Comparison of ENCODE assay signal across 28 cellular contexts in the genomic region with DNA sequence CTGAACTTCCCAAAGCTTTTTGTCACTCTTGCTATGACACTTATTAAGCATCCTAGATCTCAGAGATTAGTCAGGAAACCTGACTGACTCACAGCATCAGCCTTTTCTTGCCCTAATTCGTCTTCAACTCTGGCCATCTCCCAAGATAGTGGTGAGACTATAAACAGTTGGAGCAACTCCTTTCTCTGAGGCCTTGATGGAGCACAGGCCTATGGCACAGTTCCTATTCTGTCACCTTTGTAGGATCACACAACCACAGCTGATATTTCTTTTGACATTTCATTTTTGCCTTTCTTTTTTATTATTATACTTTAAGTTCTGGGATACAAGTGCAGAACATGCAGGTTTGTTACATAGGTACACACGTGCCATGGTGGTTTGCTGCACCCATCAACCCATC.
"Had no signal": no experiment of that assay in that cellular context is flagged by ENCODE, and none has a peak within 500 bp of the region (broad histone marks: within the 10 kb centered on the region; RNA-seq: fewer than 3 reads in every experiment).

No MANE protein-coding gene starts in this region.

- H3K27ac ChIP-seq: colonic mucosa, epithelial cell of prostate, esophagus squamous epithelium, foreskin keratinocyte, gastroesophageal sphincter, heart left ventricle, hepatocyte, left lung, lower lobe of right lung had no signal

- H3K36me3 Mint-ChIP-seq: immature natural killer cell; naive thymus-derived CD4-positive, alpha-beta T cell had no signal

- DNase-seq: colonic mucosa; cortex of kidney; effector CD8-positive, alpha-beta T cell; effector memory CD8-positive, alpha-beta T cell; endodermal cell; erythroblast; esophagus squamous epithelium; foreskin keratinocyte; heart left ventricle; hypothalamus; immature natural killer cell; islet precursor cell; kidney; kidney glomerular epithelial cell; left cardiac atrium; left lung; left ventricle myocardium superior; lower lobe of right lung; mesenchymal stem cell; midbrain; naive thymus-derived CD4-positive, alpha-beta T cell had no signal

- FAIRE-seq: endometrium, frontal cortex, kidney had no signal

- H3K4me1 ChIP-seq: colonic mucosa, esophagus squamous epithelium, gastroesophageal sphincter, heart left ventricle, left lung, lower lobe of right lung had no signal

- H3K9me3 Mint-ChIP-seq: dendritic cell treated with granulocyte-macrophage colony-stimulating factor and Interleukin-4, amounts not matched to agents 40 ng/mL and 50 ng/mL, for 4 days; endodermal cell; naive thymus-derived CD4-positive, alpha-beta T cell had no signal

- H3K27me3 ChIP-seq: colonic mucosa, esophagus squamous epithelium, foreskin keratinocyte, gastroesophageal sphincter, heart left ventricle, hepatocyte, left lung had no signal

- H3K9me3 ChIP-seq: colonic mucosa, esophagus squamous epithelium, gastroesophageal sphincter, heart left ventricle, left lung, lower lobe of right lung had no signal

- H3K27me3 Mint-ChIP-seq: dendritic cell treated with granulocyte-macrophage colony-stimulating factor and Interleukin-4, amounts not matched to agents 40 ng/mL and 50 ng/mL, for 4 days; effector memory CD8-positive, alpha-beta T cell; naive thymus-derived CD4-positive, alpha-beta T cell had no signal

- H3K27ac Mint-ChIP-seq: dendritic cell treated with granulocyte-macrophage colony-stimulating factor and Interleukin-4, amounts not matched to agents 40 ng/mL and 50 ng/mL, for 4 days; effector memory CD8-positive, alpha-beta T cell; endodermal cell; immature natural killer cell; naive thymus-derived CD4-positive, alpha-beta T cell had no signal

- H3K36me3 ChIP-seq: colonic mucosa, esophagus squamous epithelium, gastroesophageal sphincter, heart left ventricle, left lung, lower lobe of right lung had no signal

- H3K4me3 ChIP-seq: colonic mucosa, esophagus squamous epithelium, gastroesophageal sphincter, heart left ventricle, hepatocyte, left lung, lower lobe of right lung had no signal

- ATAC-seq: effector memory CD8-positive, alpha-beta T cell; esophagus mucosa; foreskin keratinocyte; gastroesophageal sphincter; heart left ventricle; left cardiac atrium; left lung; left ventricle myocardium superior; lower lobe of right lung; naive thymus-derived CD4-positive, alpha-beta T cell had no signal

- H3K4me1 Mint-ChIP-seq: endodermal cell, immature natural killer cell had no signal

- H3K4me3 Mint-ChIP-seq: dendritic cell treated with granulocyte-macrophage colony-stimulating factor and Interleukin-4, amounts not matched to agents 40 ng/mL and 50 ng/mL, for 4 days; effector memory CD8-positive, alpha-beta T cell; endodermal cell; immature natural killer cell; naive thymus-derived CD4-positive, alpha-beta T cell had no signal
